Comparison of ENCODE assay signal across 19 cellular contexts in the genomic region with DNA sequence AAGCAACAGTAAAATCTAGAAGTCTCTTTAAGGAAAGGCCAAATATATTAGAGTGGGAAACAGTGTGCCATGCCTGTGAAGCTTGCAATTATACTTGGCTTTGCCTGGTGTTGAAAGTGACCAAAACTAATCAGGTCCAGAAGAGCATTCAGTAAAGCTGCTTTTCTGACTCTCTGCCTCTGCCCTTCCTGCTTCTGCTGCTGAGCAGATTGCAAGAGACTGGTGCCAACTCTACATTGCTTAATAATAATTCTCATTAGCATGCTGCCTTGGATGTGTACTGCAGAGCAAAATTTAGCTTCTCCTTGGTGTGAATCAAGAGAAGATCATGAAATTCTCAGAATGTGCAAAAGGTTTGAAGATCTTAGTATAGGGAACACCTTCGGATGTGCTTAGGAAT.
DNase-seq lines count a peak whose midpoint lies in the region; ATAC-seq and TF ChIP-seq lines count a peak whose summit lies in the region.
"Had no signal": no experiment of that assay in that cellular context is flagged by ENCODE, and none has a peak within 500 bp of the region (broad histone marks: within the 10 kb centered on the region; RNA-seq: fewer than 3 reads in every experiment).

No MANE protein-coding gene starts in this region.

- no peaks in the 10 kb centered on the region for H3K9me3 Mint-ChIP-seq in activated CD4-positive, alpha-beta memory T cell treated with anti-CD3 and anti-CD28 coated beads, Interleukin-2, amount 10 ng/mL, durations not matched to agents 7 days and 5 days
- peaks cover 0 to 2% (median 0%) of the 10 kb centered on the region in 7 donors for H3K9me3 Mint-ChIP-seq in CD14-positive monocyte
- no peaks in the 10 kb centered on the region for H3K9me3 Mint-ChIP-seq in CD8-positive, alpha-beta T cell
- H3K9me3 Mint-ChIP-seq: CD8-positive, alpha-beta memory T cell; HFFc6 had no signal

- peak; percentile 56 for DNase-seq in Ammon's horn (ENCODE audit: low spot score)
- peak; percentile 67 for DNase-seq in NCI-H1694 (lab: John Stamatoyannopoulos, UW)
- DNase-seq in cerebellar nuclear complex (lab: John Stamatoyannopoulos, UW) = peak; percentile 36 to 58
- DNase-seq in midbrain (lab: John Stamatoyannopoulos, UW) = peak; percentile 11
- no peak for DNase-seq in activated CD4-positive, alpha-beta memory T cell treated with anti-CD3 and anti-CD28 coated beads, Interleukin-2, amount 10 ng/mL, durations not matched to agents 7 days and 5 days
- no peak for DNase-seq in CD14-positive monocyte (ENCODE audit: low spot score)
- DNase-seq in CD8-positive, alpha-beta T cell = no peak
- DNase-seq: CD8-positive, alpha-beta memory T cell; H7; HFFc6; IMR-90; NCI-H1048; NCI-H1436; NCI-H510A treated with DMSO at 0.1 percent for 48 hours; NCI-H82; PC-3; RPMI8226 had no signal

- no peaks in the 10 kb centered on the region for H3K36me3 Mint-ChIP-seq in activated CD4-positive, alpha-beta memory T cell treated with anti-CD3 and anti-CD28 coated beads, Interleukin-2, amount 10 ng/mL, durations not matched to agents 7 days and 5 days (ENCODE audit: low read depth)
- H3K36me3 Mint-ChIP-seq in CD14-positive monocyte = no peaks in the 10 kb centered on the region
- no peaks in the 10 kb centered on the region for H3K36me3 Mint-ChIP-seq in CD8-positive, alpha-beta T cell
- H3K36me3 Mint-ChIP-seq: CD8-positive, alpha-beta memory T cell had no signal

- intact Hi-C loops in CD14-positive monocyte (cut with micrococcal nuclease) = no loop called here
- intact Hi-C loops in CD8-positive, alpha-beta T cell (cut with DNase I, micrococcal nuclease) = loop anchor here (2.0 to 10.0 kb wide), 3 partner anchors 179 to 405 kb away; no protein-coding TSS in a partner anchor

- H3K9me3 ChIP-seq in CD8-positive, alpha-beta T cell (ENCODE audit: low read length) = no peaks in the 10 kb centered on the region
- H3K9me3 ChIP-seq: BLaER1 had no signal

- H3K27me3 ChIP-seq in CD8-positive, alpha-beta T cell (ENCODE audit: insufficient read depth, low read length) = no peaks in the 10 kb centered on the region
- H3K27me3 ChIP-seq: BLaER1 had no signal

- H3K27ac Mint-ChIP-seq in activated CD4-positive, alpha-beta memory T cell treated with anti-CD3 and anti-CD28 coated beads, Interleukin-2, amount 10 ng/mL, durations not matched to agents 7 days and 5 days = no peak overlapping the region
- no peak overlapping the region for H3K27ac Mint-ChIP-seq in CD14-positive monocyte
- no peak overlapping the region for H3K27ac Mint-ChIP-seq in CD8-positive, alpha-beta T cell
- H3K27ac Mint-ChIP-seq: CD8-positive, alpha-beta memory T cell; HFFc6 had no signal

- no peak overlapping the region for H3K4me3 ChIP-seq in CD8-positive, alpha-beta T cell (ENCODE audit: low read depth, low read length)
- H3K4me3 ChIP-seq: BLaER1 had no signal

- H3K4me1 Mint-ChIP-seq in activated CD4-positive, alpha-beta memory T cell treated with anti-CD3 and anti-CD28 coated beads, Interleukin-2, amount 10 ng/mL, durations not matched to agents 7 days and 5 days = no peaks in the 10 kb centered on the region
- H3K4me1 Mint-ChIP-seq in CD14-positive monocyte = no peaks in the 10 kb centered on the region
- no peaks in the 10 kb centered on the region for H3K4me1 Mint-ChIP-seq in CD8-positive, alpha-beta T cell (ENCODE audit: low read depth)
- H3K4me1 Mint-ChIP-seq: CD8-positive, alpha-beta memory T cell had no signal

- H3K4me1 ChIP-seq in CD8-positive, alpha-beta T cell (ENCODE audit: insufficient read depth, low read length) = no peaks in the 10 kb centered on the region

- ATAC-seq in CD8-positive, alpha-beta T cell = no peak
- ATAC-seq: PC-3 had no signal

- TF ChIP-seq CTCF in CD14-positive monocyte (IDR thresholded peaks at IDR 0.05) = no peak
- TF ChIP-seq CTCF in CD8-positive, alpha-beta T cell (IDR thresholded peaks at IDR 0.05) = no peak

- H3K27ac ChIP-seq in CD8-positive, alpha-beta T cell (ENCODE audit: low read depth, low read length) = no peak overlapping the region
- H3K27ac ChIP-seq: BLaER1, HL-60 had no signal

- no peaks in the 10 kb centered on the region for H3K36me3 ChIP-seq in CD8-positive, alpha-beta T cell (ENCODE audit: insufficient read depth, low read length)
- H3K36me3 ChIP-seq: BLaER1 had no signal

- POLR2A ChIA-PET in activated CD4-positive, alpha-beta memory T cell treated with anti-CD3 and anti-CD28 coated beads, Interleukin-2, amount 10 ng/mL, durations not matched to agents 7 days and 5 days (lab: Charles Lee) = no interaction called here
- POLR2A ChIA-PET in CD8-positive, alpha-beta T cell (lab: Charles Lee) = no interaction called here

- no peak overlapping the region for H3K4me3 Mint-ChIP-seq in activated CD4-positive, alpha-beta memory T cell treated with anti-CD3 and anti-CD28 coated beads, Interleukin-2, amount 10 ng/mL, durations not matched to agents 7 days and 5 days
- no peak overlapping the region for H3K4me3 Mint-ChIP-seq in CD14-positive monocyte
- H3K4me3 Mint-ChIP-seq in CD8-positive, alpha-beta T cell = no peak overlapping the region
- H3K4me3 Mint-ChIP-seq: CD8-positive, alpha-beta memory T cell; HFFc6 had no signal

- H3K27me3 Mint-ChIP-seq in activated CD4-positive, alpha-beta memory T cell treated with anti-CD3 and anti-CD28 coated beads, Interleukin-2, amount 10 ng/mL, durations not matched to agents 7 days and 5 days = no peaks in the 10 kb centered on the region
- H3K27me3 Mint-ChIP-seq in CD14-positive monocyte (ENCODE audit: low read depth in 3 of 3) = peaks cover 0 to 2% (median 0%) of the 10 kb centered on the region in 3 donors
- no peaks in the 10 kb centered on the region for H3K27me3 Mint-ChIP-seq in CD8-positive, alpha-beta T cell (ENCODE audit: low read depth)
- H3K27me3 Mint-ChIP-seq: CD8-positive, alpha-beta memory T cell had no signal

- CTCF ChIA-PET in activated CD4-positive, alpha-beta memory T cell treated with anti-CD3 and anti-CD28 coated beads, Interleukin-2, amount 10 ng/mL, durations not matched to agents 7 days and 5 days (lab: Charles Lee) = no interaction called here
- CTCF ChIA-PET in CD8-positive, alpha-beta T cell (lab: Charles Lee) = no interaction called here

Comparison
In these comparisons a context has a peak if more than half of its experiments do, and no peak if none do; other contexts are left out.
1. DNase-seq: peak in Ammon's horn (single experiment), NCI-H1694 (single experiment), cerebellar nuclear complex (2 of 2) and midbrain (single experiment); none in activated CD4-positive, alpha-beta memory T cell treated with anti-CD3 and anti-CD28 coated beads, Interleukin-2, amount 10 ng/mL, durations not matched to agents 7 days and 5 days (single experiment), CD14-positive monocyte (single experiment) and CD8-positive, alpha-beta T cell (0 of 7).
2. intact Hi-C loops: an anchor here in CD8-positive, alpha-beta T cell (2.0 to 10.0 kb wide); none called in CD14-positive monocyte.